ENCODE assay signal across 14 cellular contexts in the genomic region with DNA sequence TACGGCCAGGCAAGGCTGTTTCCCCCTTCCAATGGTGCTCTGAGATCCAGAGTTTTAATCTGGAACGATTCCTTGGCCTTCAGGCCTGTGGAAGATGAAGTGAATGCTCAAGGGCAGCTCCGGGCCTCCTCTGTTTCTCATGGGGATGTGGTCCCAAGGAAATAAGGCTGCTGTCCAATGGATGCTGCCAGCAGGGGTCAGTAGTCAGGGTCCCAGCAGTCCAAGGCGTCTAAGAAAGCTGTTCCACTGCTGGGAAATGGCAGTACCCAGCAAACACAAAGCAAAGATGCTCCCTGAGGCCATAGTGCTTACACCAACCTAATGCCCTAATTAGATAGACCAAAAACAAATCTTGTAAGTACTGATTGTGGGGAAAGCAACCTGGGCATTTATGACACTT. TPM values are rescaled to one million over a fixed set of nuclear protein-coding genes. Genes with fewer than 3 reads are reported as not detected.
DNase-seq lines count a peak whose midpoint lies in the region; ATAC-seq and TF ChIP-seq lines count a peak whose summit lies in the region.
"Had no signal": no experiment of that assay in that cellular context is flagged by ENCODE, and none has a peak within 500 bp of the region (broad histone marks: within the 10 kb centered on the region; RNA-seq: fewer than 3 reads in every experiment).

No MANE protein-coding gene starts in this region.

- no peaks in the 10 kb centered on the region for H3K79me2 ChIP-seq in DOHH2 (ENCODE audit: control insufficient read depth, low read length)
- no peaks in the 10 kb centered on the region for H3K79me2 ChIP-seq in GM23338 (replicated peaks; ENCODE audit: insufficient read depth)

- TF ChIP-seq CTCF in DOHH2 (IDR thresholded peaks at IDR 0.05; ENCODE audit: low read depth, low read length, poor library complexity, severe bottlenecking), result peak; percentile 39
- TF ChIP-seq CTCF in GM23338 (conservative IDR thresholded peaks at IDR 0.05; ENCODE audit: low read depth in 2 of 2), result peak; percentile 51 to 64
- peak; percentile 54 for TF ChIP-seq CTCF in WERI-Rb-1 (IDR thresholded peaks at IDR 0.05; ENCODE audit: low read depth, low read length)

- H3F3A ChIP-seq in DOHH2 (ENCODE audit: control insufficient read depth, insufficient read depth) (no peaks in the 10 kb centered on the region), GM23338 (replicated peaks; ENCODE audit: low read depth) (no peaks in the 10 kb centered on the region)

- no peak overlapping the region for H3K4me3 Mint-ChIP-seq in GM23338
- no peak overlapping the region for H3K4me3 Mint-ChIP-seq in activated CD8-positive, alpha-beta memory T cell treated with anti-CD3 and anti-CD28 coated beads, Interleukin-2, amount 10 ng/mL, durations not matched to agents 7 days and 5 days
- H3K4me3 Mint-ChIP-seq: activated naive CD8-positive, alpha-beta T cell treated with anti-CD3 and anti-CD28 coated beads, Interleukin-2, amount 50 U/mL, for 24 hours; stimulated activated naive CD8-positive, alpha-beta T cell treated with anti-CD3 and anti-CD28 coated beads, Interleukin-15, amount 100 ng/mL, for 72 hours had no signal

- CTCF ChIA-PET in activated CD8-positive, alpha-beta memory T cell treated with anti-CD3 and anti-CD28 coated beads, Interleukin-2, amount 10 ng/mL, durations not matched to agents 7 days and 5 days (lab: Charles Lee), result no interaction called here

- peaks cover 3% of the 10 kb centered on the region for H3K27me3 Mint-ChIP-seq in GM23338 (ENCODE audit: insufficient read depth, low read depth, poor library complexity)
- peaks cover 2% of the 10 kb centered on the region for H3K27me3 Mint-ChIP-seq in activated CD8-positive, alpha-beta memory T cell treated with anti-CD3 and anti-CD28 coated beads, Interleukin-2, amount 10 ng/mL, durations not matched to agents 7 days and 5 days
- H3K27me3 Mint-ChIP-seq: activated naive CD8-positive, alpha-beta T cell treated with anti-CD3 and anti-CD28 coated beads, Interleukin-2, amount 50 U/mL, for 24 hours; stimulated activated naive CD8-positive, alpha-beta T cell treated with anti-CD3 and anti-CD28 coated beads, Interleukin-15, amount 100 ng/mL, for 72 hours had no signal

- H3K4me1 Mint-ChIP-seq in GM23338, result no peaks in the 10 kb centered on the region
- H3K4me1 Mint-ChIP-seq in activated CD8-positive, alpha-beta memory T cell treated with anti-CD3 and anti-CD28 coated beads, Interleukin-2, amount 10 ng/mL, durations not matched to agents 7 days and 5 days, result no peaks in the 10 kb centered on the region
- H3K4me1 Mint-ChIP-seq: activated naive CD8-positive, alpha-beta T cell treated with anti-CD3 and anti-CD28 coated beads, Interleukin-2, amount 50 U/mL, for 24 hours; stimulated activated naive CD8-positive, alpha-beta T cell treated with anti-CD3 and anti-CD28 coated beads, Interleukin-15, amount 100 ng/mL, for 72 hours had no signal

- H3K36me3 ChIP-seq in DOHH2 (ENCODE audit: control insufficient read depth, low read length) (no peaks in the 10 kb centered on the region), GM23338 (ENCODE audit: insufficient read depth) (no peaks in the 10 kb centered on the region), WERI-Rb-1 (no peaks in the 10 kb centered on the region)
- H3K36me3 ChIP-seq: heart left ventricle had no signal

- no peaks in the 10 kb centered on the region; the same call in 2 of the 3 replicates for H3K9me3 Mint-ChIP-seq in GM23338
- H3K9me3 Mint-ChIP-seq in activated CD8-positive, alpha-beta memory T cell treated with anti-CD3 and anti-CD28 coated beads, Interleukin-2, amount 10 ng/mL, durations not matched to agents 7 days and 5 days (ENCODE audit: low read depth), result no peaks in the 10 kb centered on the region
- H3K9me3 Mint-ChIP-seq: activated naive CD8-positive, alpha-beta T cell treated with anti-CD3 and anti-CD28 coated beads, Interleukin-2, amount 50 U/mL, for 24 hours had no signal

- H3K9me2 ChIP-seq in DOHH2 (replicated peaks; ENCODE audit: control insufficient read depth, low read length), result no peaks in the 10 kb centered on the region
- no peaks in the 10 kb centered on the region for H3K9me2 ChIP-seq in GM23338 (ENCODE audit: insufficient read depth)

- no peak overlapping the region for H2AFZ ChIP-seq in GM23338

- H3K4me2 ChIP-seq in DOHH2 (ENCODE audit: low read length) (no peak overlapping the region), GM23338 (no peak overlapping the region)

- ATAC-seq in GM23338, result peak; percentile 28; the same call in 1 of the 3 replicates
- no peak for ATAC-seq in activated CD8-positive, alpha-beta memory T cell treated with anti-CD3 and anti-CD28 coated beads, Interleukin-2, amount 10 ng/mL, durations not matched to agents 7 days and 5 days
- ATAC-seq: activated naive CD8-positive, alpha-beta T cell treated with anti-CD3 and anti-CD28 coated beads, Interleukin-2, amount 50 U/mL, for 24 hours; heart left ventricle; stimulated activated naive CD8-positive, alpha-beta T cell treated with anti-CD3 and anti-CD28 coated beads, Interleukin-15, amount 100 ng/mL, for 72 hours had no signal

- H3K27ac ChIP-seq in DOHH2 (ENCODE audit: low read depth, low read length), result no peak overlapping the region
- H3K27ac ChIP-seq in GM23338 (ENCODE audit: low read depth), result no peak overlapping the region
- H3K27ac ChIP-seq in WERI-Rb-1, result no peak overlapping the region
- H3K27ac ChIP-seq: heart left ventricle had no signal

- no peaks in the 10 kb centered on the region for H3K4me1 ChIP-seq in DOHH2 (ENCODE audit: control insufficient read depth, low read length)
- H3K4me1 ChIP-seq in GM23338 (ENCODE audit: insufficient read depth), result no peaks in the 10 kb centered on the region
- H3K4me1 ChIP-seq: heart left ventricle had no signal

- no peak overlapping the region for H3K27ac Mint-ChIP-seq in GM23338
- no peak overlapping the region for H3K27ac Mint-ChIP-seq in activated CD8-positive, alpha-beta memory T cell treated with anti-CD3 and anti-CD28 coated beads, Interleukin-2, amount 10 ng/mL, durations not matched to agents 7 days and 5 days
- H3K27ac Mint-ChIP-seq: activated naive CD8-positive, alpha-beta T cell treated with anti-CD3 and anti-CD28 coated beads, Interleukin-2, amount 50 U/mL, for 24 hours; stimulated activated naive CD8-positive, alpha-beta T cell treated with anti-CD3 and anti-CD28 coated beads, Interleukin-15, amount 100 ng/mL, for 72 hours had no signal

- H3K9me3 ChIP-seq in DOHH2 (ENCODE audit: control insufficient read depth, insufficient read depth, low read length) (no peaks in the 10 kb centered on the region), WERI-Rb-1 (ENCODE audit: severe bottlenecking) (no peaks in the 10 kb centered on the region)
- H3K9me3 ChIP-seq: heart left ventricle had no signal

- H4K20me1 ChIP-seq in DOHH2 (ENCODE audit: control insufficient read depth, insufficient read depth, low read depth, low read length) (no peaks in the 10 kb centered on the region), GM23338 (replicated peaks; ENCODE audit: insufficient read depth) (no peaks in the 10 kb centered on the region)

- H3K36me3 Mint-ChIP-seq in GM23338 (ENCODE audit: low read depth), result no peaks in the 10 kb centered on the region
- no peaks in the 10 kb centered on the region for H3K36me3 Mint-ChIP-seq in activated CD8-positive, alpha-beta memory T cell treated with anti-CD3 and anti-CD28 coated beads, Interleukin-2, amount 10 ng/mL, durations not matched to agents 7 days and 5 days

- H3K27me3 ChIP-seq in DOHH2 (ENCODE audit: control insufficient read depth, low read length) (no peaks in the 10 kb centered on the region), GM23338 (ENCODE audit: insufficient read depth) (no peaks in the 10 kb centered on the region), WERI-Rb-1 (ENCODE audit: insufficient read depth, low read depth, severe bottlenecking) (peaks cover 42% of the 10 kb centered on the region)

- H3K4me3 ChIP-seq in DOHH2 (ENCODE audit: low read length) (no peak overlapping the region), GM23338 (no peak overlapping the region), WERI-Rb-1 (ENCODE audit: low read depth, low read length) (no peak overlapping the region)
- H3K4me3 ChIP-seq: heart left ventricle had no signal

- peak; percentile 38 for DNase-seq in GM23338 (ENCODE audit: low spot score)
- DNase-seq in WERI-Rb-1, result no peak
- peak; percentile 1 for DNase-seq in left kidney (ENCODE audit: low read depth, low spot score)
- no peak for DNase-seq in activated CD8-positive, alpha-beta memory T cell treated with anti-CD3 and anti-CD28 coated beads, Interleukin-2, amount 10 ng/mL, durations not matched to agents 7 days and 5 days
- no peak for DNase-seq in H4 (ENCODE audit: low spot score)
- no peak for DNase-seq in NCI-H748 treated with DMSO at 0.1 percent for 48 hours (lab: John Stamatoyannopoulos, UW)
- DNase-seq: activated naive CD8-positive, alpha-beta T cell treated with anti-CD3 and anti-CD28 coated beads, Interleukin-2, amount 50 U/mL, for 24 hours; heart left ventricle; mesenchymal stem cell; NCI-H187 treated with DMSO at 0.1 percent for 48 hours; stimulated activated CD4-positive, alpha-beta T cell treated with anti-CD3 and anti-CD28 coated beads, Interleukin-4, amount 100 ng/mL, for 4 hours; stimulated activated naive CD8-positive, alpha-beta T cell treated with anti-CD3 and anti-CD28 coated beads, Interleukin-15, amount 100 ng/mL, for 72 hours had no signal

TF ChIP-seq in GM23338, 12 proteins besides CTCF, POLR2A, EP300 and RAD21 (continues in another document):
- no peak for TF ChIP-seq POLR2AphosphoS5 (IDR thresholded peaks at IDR 0.05; ENCODE audit: low read depth)

RNA-seq across cellular contexts. Expression of gene NMS, which starts 12.5 kb away (rescaled TPM):
- total RNA-seq in GM23338 (2014; rRNA removed; shearing (Covaris generic)), result not detected in 2 replicates
- polyA plus RNA-seq in GM23338 (2016; fragmentation: Nextera tagmentation; extraction: Ambion mirVana), result not detected in 2 replicates
- not detected for total RNA-seq in activated CD8-positive, alpha-beta memory T cell treated with anti-CD3 and anti-CD28 coated beads, Interleukin-2, amount 10 ng/mL, durations not matched to agents 7 days and 5 days
- total RNA-seq in H4 (2014; rRNA removed; shearing (Covaris generic)), result not detected in 2 replicates
- total RNA-seq: heart left ventricle, posterior vena cava had no signal
- polyA plus RNA-seq: heart left ventricle had no signal

Comparison
In these comparisons a context has a peak if more than half of its experiments do, and no peak if none do; other contexts are left out.
1. DNase-seq: peak in GM23338 (single experiment) and left kidney (single experiment); none in WERI-Rb-1 (single experiment), activated CD8-positive, alpha-beta memory T cell treated with anti-CD3 and anti-CD28 coated beads, Interleukin-2, amount 10 ng/mL, durations not matched to agents 7 days and 5 days (single experiment), H4 (single experiment) and NCI-H748 treated with DMSO at 0.1 percent for 48 hours (single experiment).
2. Peak in every context shown above with its lines, with median percentiles within 50 percentile points of each other: CTCF ChIP-seq.